1 cellular context compared by ENCODE assay signal in genomic region chr4:1726146-1726934, GRCh38.
TF ChIP-seq lines count a peak whose summit lies in the region.

No MANE protein-coding gene starts in this region.

TF ChIP-seq in HepG2, 621 proteins besides CTCF, POLR2A, EP300 and RAD21 (continues in another document):
- 0 out of 2 replicates have a peak, but pooled peaks have one; percentile 18 for TF ChIP-seq THAP11 (CRISPR knock-in tag; IDR thresholded peaks at IDR 0.05)
- TF ChIP-seq RNF219 (CRISPR knock-in tag; IDR thresholded peaks at IDR 0.05), result no peak
- no peak for TF ChIP-seq TEF (CRISPR knock-in tag; IDR thresholded peaks at IDR 0.05)
- no peak for TF ChIP-seq RELA (CRISPR knock-in tag; IDR thresholded peaks at IDR 0.05)
- no peak for TF ChIP-seq ZHX2 (IDR thresholded peaks at IDR 0.05; ENCODE audit: low read depth)
- TF ChIP-seq ZHX2 (CRISPR knock-in tag; IDR thresholded peaks at IDR 0.05; ENCODE audit: borderline replicate concordance), result no peak
- TF ChIP-seq HNF1B (CRISPR knock-in tag; IDR thresholded peaks at IDR 0.05), result peak; percentile 24; the same call in 1 of the 2 replicates
- TF ChIP-seq SNRNP70 (IDR thresholded peaks at IDR 0.05; ENCODE audit: low read depth, low read length), result no peak
- TF ChIP-seq MXI1 (IDR thresholded peaks at IDR 0.05; ENCODE audit: borderline replicate concordance, low read depth, low read length), result no peak; the same call in 2 of the 3 replicates
- no peak for TF ChIP-seq ZNF772 (CRISPR knock-in tag; IDR thresholded peaks at IDR 0.05)
- no peak for TF ChIP-seq ZNF496 (CRISPR knock-in tag; IDR thresholded peaks at IDR 0.05; ENCODE audit: insufficient replicate concordance)
- TF ChIP-seq ZFP91 (CRISPR knock-in tag; IDR thresholded peaks at IDR 0.05; ENCODE audit: borderline replicate concordance), result peak; percentile 37; the same call in 1 of the 2 replicates
- 0 out of 2 replicates have a peak, but pooled peaks have one; percentile 57 for TF ChIP-seq ZNF839 (CRISPR knock-in tag; IDR thresholded peaks at IDR 0.05; ENCODE audit: borderline replicate concordance)
- no peak for TF ChIP-seq NR1H2 (CRISPR knock-in tag; IDR thresholded peaks at IDR 0.05; ENCODE audit: borderline replicate concordance, low read depth)
- TF ChIP-seq, protein P1, sequence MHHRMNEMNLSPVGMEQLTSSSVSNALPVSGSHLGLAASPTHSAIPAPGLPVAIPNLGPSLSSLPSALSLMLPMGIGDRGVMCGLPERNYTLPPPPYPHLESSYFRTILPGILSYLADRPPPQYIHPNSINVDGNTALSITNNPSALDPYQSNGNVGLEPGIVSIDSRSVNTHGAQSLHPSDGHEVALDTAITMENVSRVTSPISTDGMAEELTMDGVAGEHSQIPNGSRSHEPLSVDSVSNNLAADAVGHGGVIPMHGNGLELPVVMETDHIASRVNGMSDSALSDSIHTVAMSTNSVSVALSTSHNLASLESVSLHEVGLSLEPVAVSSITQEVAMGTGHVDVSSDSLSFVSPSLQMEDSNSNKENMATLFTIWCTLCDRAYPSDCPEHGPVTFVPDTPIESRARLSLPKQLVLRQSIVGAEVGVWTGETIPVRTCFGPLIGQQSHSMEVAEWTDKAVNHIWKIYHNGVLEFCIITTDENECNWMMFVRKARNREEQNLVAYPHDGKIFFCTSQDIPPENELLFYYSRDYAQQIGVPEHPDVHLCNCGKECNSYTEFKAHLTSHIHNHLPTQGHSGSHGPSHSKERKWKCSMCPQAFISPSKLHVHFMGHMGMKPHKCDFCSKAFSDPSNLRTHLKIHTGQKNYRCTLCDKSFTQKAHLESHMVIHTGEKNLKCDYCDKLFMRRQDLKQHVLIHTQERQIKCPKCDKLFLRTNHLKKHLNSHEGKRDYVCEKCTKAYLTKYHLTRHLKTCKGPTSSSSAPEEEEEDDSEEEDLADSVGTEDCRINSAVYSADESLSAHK (CRISPR knock-in tag; IDR thresholded peaks at IDR 0.05; ENCODE audit: borderline replicate concordance), result no peak
- no peak for TF ChIP-seq ZFAT (CRISPR knock-in tag; conservative IDR thresholded peaks at IDR 0.05)
- TF ChIP-seq ZNF281 (CRISPR knock-in tag; IDR thresholded peaks at IDR 0.05; ENCODE audit: borderline replicate concordance), result no peak
- no peak for TF ChIP-seq AFF4 (CRISPR knock-in tag; IDR thresholded peaks at IDR 0.05)
- no peak for TF ChIP-seq GABPB1 (CRISPR knock-in tag; IDR thresholded peaks at IDR 0.05)
- no peak for TF ChIP-seq NR2F1 (CRISPR knock-in tag; IDR thresholded peaks at IDR 0.05)
- TF ChIP-seq NR2C2 (CRISPR knock-in tag; IDR thresholded peaks at IDR 0.05; ENCODE audit: borderline replicate concordance), result no peak
- no peak for TF ChIP-seq ZBTB37 (CRISPR knock-in tag; IDR thresholded peaks at IDR 0.05)
- TF ChIP-seq ZNF253 (CRISPR knock-in tag; IDR thresholded peaks at IDR 0.05; ENCODE audit: borderline replicate concordance), result no peak
- peak; percentile 19; the same call in 1 of the 2 replicates for TF ChIP-seq FOXA3 (CRISPR knock-in tag; IDR thresholded peaks at IDR 0.05)
- TF ChIP-seq SOX5 (CRISPR knock-in tag; IDR thresholded peaks at IDR 0.05; ENCODE audit: borderline replicate concordance), result 0 out of 2 replicates have a peak, but pooled peaks have one; percentile 10
- TF ChIP-seq ZNF543 (CRISPR knock-in tag; IDR thresholded peaks at IDR 0.05), result no peak
- no peak for TF ChIP-seq SYNCRIP (IDR thresholded peaks at IDR 0.05; ENCODE audit: insufficient read depth, low read depth, low read length)
- TF ChIP-seq MZF1 (CRISPR knock-in tag; IDR thresholded peaks at IDR 0.05; ENCODE audit: borderline replicate concordance), result no peak
- no peak for TF ChIP-seq ZNF563 (CRISPR knock-in tag; IDR thresholded peaks at IDR 0.05)
- TF ChIP-seq ZFP37 (CRISPR knock-in tag; IDR thresholded peaks at IDR 0.05; ENCODE audit: borderline replicate concordance), result no peak
- TF ChIP-seq ZSCAN20 (CRISPR knock-in tag; IDR thresholded peaks at IDR 0.05; ENCODE audit: borderline replicate concordance), result no peak
- no peak for TF ChIP-seq ZNF782 (CRISPR knock-in tag; IDR thresholded peaks at IDR 0.05; ENCODE audit: borderline replicate concordance)
- peak; percentile 74 for TF ChIP-seq SMC3 (IDR thresholded peaks at IDR 0.05; ENCODE audit: low read length)
- no peak for TF ChIP-seq ARNTL (CRISPR knock-in tag; IDR thresholded peaks at IDR 0.05)
- TF ChIP-seq AGO2 (optimal IDR thresholded peaks at IDR 0.05; ENCODE audit: low read depth, low read length), result peak; percentile 51
